Comparison of ENCODE assay signal across 6 cellular contexts in genomic region chr16:18901194-18901593, GRCh38. TPM values are rescaled to one million over a fixed set of nuclear protein-coding genes. Genes with fewer than 3 reads are reported as not detected.
DNase-seq lines count a peak whose midpoint lies in the region; ATAC-seq and TF ChIP-seq lines count a peak whose summit lies in the region.
"Not testable (repeated sequence)": the region's sequence is repeated elsewhere in the genome, so short reads cannot be mapped to it uniquely, and the experiment has no call there.

No MANE protein-coding gene starts in this region.

- not testable (repeated sequence) for H3K36me3 ChIP-seq in KMS-11 (ENCODE audit: insufficient read depth); MM.1S (replicated peaks; ENCODE audit: insufficient read depth, low read length); gastrocnemius medialis

- TF ChIP-seq POLR2A in gastrocnemius medialis (IDR thresholded peaks at IDR 0.05) = not testable (repeated sequence)

- H4K20me1 ChIP-seq in KMS-11 (ENCODE audit: insufficient read depth); MM.1S (ENCODE audit: insufficient read depth, low read length): not testable (repeated sequence)

- H2AFZ ChIP-seq in KMS-11 (ENCODE audit: low read depth); MM.1S (ENCODE audit: low read length): not testable (repeated sequence)

- not testable (repeated sequence) for H3F3A ChIP-seq in MM.1S (ENCODE audit: insufficient read depth, low read length)

- peaks cover 79% of the 10 kb centered on the region for H3K4me1 ChIP-seq in KMS-11 (ENCODE audit: low read depth, poor library complexity, severe bottlenecking)
- H3K4me1 ChIP-seq in MM.1S (ENCODE audit: low read length) = peaks cover 17% of the 10 kb centered on the region; the same call in 1 of the 2 replicates
- peaks cover 55 to 62% of the 10 kb centered on the region in 2 donors for H3K4me1 ChIP-seq in gastrocnemius medialis

- not testable (repeated sequence) for H3K27me3 ChIP-seq in KMS-11 (ENCODE audit: insufficient read depth, low read depth); MM.1S (replicated peaks; ENCODE audit: insufficient read depth, low read length); gastrocnemius medialis

- H3K9ac ChIP-seq in KMS-11; MM.1S (ENCODE audit: low read length): not testable (repeated sequence)

- H3K9me2 ChIP-seq in MM.1S (replicated peaks; ENCODE audit: insufficient read depth, low read length) = not testable (repeated sequence)

- H3K79me2 ChIP-seq in KMS-11 (ENCODE audit: insufficient read depth, low read depth) (peaks cover 87% of the 10 kb centered on the region), MM.1S (ENCODE audit: low read length) (peaks cover 76% of the 10 kb centered on the region)

- not testable (repeated sequence) for ATAC-seq in gastrocnemius medialis

- in situ Hi-C loops in gastrocnemius medialis (cut with MboI; ENCODE audit: low sequenced_read_pairs in 4 of 4) = not testable (repeated sequence)

- H3K27ac ChIP-seq in KMS-11 (peak overlapping the region; percentile 42; the same call in 1 of the 2 replicates), MM.1S (ENCODE audit: low read length) (peak overlapping the region; percentile 32; the same call in 1 of the 2 replicates), gastrocnemius medialis (peak overlapping the region; percentile 81 to 84 (median 82))

- DNase-seq in MM.1S, gastrocnemius medialis: not testable (repeated sequence)
- DNase-seq in NCI-H69 (lab: John Stamatoyannopoulos, UW) (peak; percentile 2), RPMI8226 (peak; percentile 38), myocyte (ENCODE audit: low read depth) (peak; percentile 41)

- TF ChIP-seq CTCF in KMS-11 (conservative IDR thresholded peaks at IDR 0.05; ENCODE audit: low read depth, low read length); MM.1S (IDR thresholded peaks at IDR 0.05; ENCODE audit: low read length); gastrocnemius medialis (IDR thresholded peaks at IDR 0.05 in 4 of 5, conservative IDR thresholded peaks at IDR 0.05 in 1 of 5): not testable (repeated sequence)

- H3K9me3 ChIP-seq in MM.1S (replicated peaks; ENCODE audit: insufficient read depth, low read length); gastrocnemius medialis: not testable (repeated sequence)

- intact Hi-C loops in gastrocnemius medialis (cut with DNase I; ENCODE audit: low total_unique reads) = not testable (repeated sequence)

- H3K4me2 ChIP-seq in KMS-11 = peak overlapping the region; percentile 57; the same call in 1 of the 2 replicates
- H3K4me2 ChIP-seq in MM.1S (ENCODE audit: low read depth, low read length) = not testable (repeated sequence)

- H3K4me3 ChIP-seq in KMS-11 (IDR thresholded peaks at IDR 0.05; ENCODE audit: insufficient read depth, low read depth, low read length); MM.1S (ENCODE audit: low read length); gastrocnemius medialis: not testable (repeated sequence)

RNA-seq across cellular contexts. Expression of gene SMG1, which starts 25.0 kb away (rescaled TPM):
- total RNA-seq in myocyte (24.8 and 30.7 TPM in 2 replicates), gastrocnemius medialis (100 to 1,000 TPM in 3 of 4 donors, 10 to 100 TPM in 1; 88.5 to 183 (median 159) TPM)
- 10.5 TPM for polyA plus RNA-seq in myocyte (2012)

Comparison
In these comparisons a context has a peak if more than half of its experiments do, and no peak if none do; other contexts are left out.
1. H3K27ac ChIP-seq: peak in every context shown above with its lines; median percentile 82 in gastrocnemius medialis; 42 in KMS-11; 32 in MM.1S.